Comparison of ENCODE assay signal across 8 cellular contexts in genomic region chr1:156499703-156500577, GRCh38. TPM values are rescaled to one million over a fixed set of nuclear protein-coding genes. Genes with fewer than 3 reads are reported as not detected.
A peak's percentile ranks its signal among the peaks of the same experiment; 100 is the strongest.
DNase-seq lines count a peak whose midpoint lies in the region; ATAC-seq and TF ChIP-seq lines count a peak whose summit lies in the region.

No MANE protein-coding gene starts in this region.

- peak; percentile 1 for ATAC-seq in GM18498 (IDR thresholded peaks at IDR 0.05; ENCODE audit: unreplicated experiment)
- no peak for ATAC-seq in GM18870 (IDR thresholded peaks at IDR 0.05; ENCODE audit: unreplicated experiment)

- DNase-seq in activated CD4-positive, alpha-beta memory T cell treated with anti-CD3 and anti-CD28 coated beads for 36 hours: peak; percentile 53
- DNase-seq in epithelial cell of esophagus (ENCODE audit: low read depth): peak; percentile 14
- DNase-seq in transverse colon: peak; percentile 67
- no peak for DNase-seq in GM19238 (ENCODE audit: insufficient read length, low spot score)

- WGBS in transverse colon (ENCODE audit: low coverage in 1 of 2), 2 donors: 1% methylated on average over 54 of the region's 58 CpGs; no CpG with 5 or more reads in 1 of the 2 donors

- peak overlapping the region; percentile 92 to 98 (median 93) for H3K27ac Mint-ChIP-seq in IgD-negative memory B cell
- peak overlapping the region; percentile 91 for H3K27ac Mint-ChIP-seq in activated CD4-positive, alpha-beta memory T cell treated with anti-CD3 and anti-CD28 coated beads for 36 hours

- in situ Hi-C loops in transverse colon (cut with MboI; ENCODE audit: low pct_ligation_motif_present in 1 of 4, low pct_unique_long_range_greater_than_20kb in 1 of 4, low sequenced_read_pairs in 3 of 4): loop anchor here in 1 of 4 donors (5.0 kb wide), 1 partner anchor 43 kb away; no protein-coding TSS in a partner anchor

- H3K27ac ChIP-seq in muscle layer of colon (ENCODE audit: low read depth, low read length) (peak overlapping the region; percentile 96), transverse colon (peak overlapping the region; percentile 99 to 100 (median 100))

- peaks cover 1% of the 10 kb centered on the region for H3K36me3 Mint-ChIP-seq in IgD-negative memory B cell
- no peaks in the 10 kb centered on the region for H3K36me3 Mint-ChIP-seq in activated CD4-positive, alpha-beta memory T cell treated with anti-CD3 and anti-CD28 coated beads for 36 hours

- CTCF ChIA-PET in activated CD4-positive, alpha-beta memory T cell treated with anti-CD3 and anti-CD28 coated beads for 36 hours (lab: Charles Lee): interaction anchor here (0.6 to 11.4 kb wide), 11 partner anchors 9 to 124 kb away, joined by 3 to 180 read pairs (median 7); partner anchors contain the start of gene NAXE

- H3K36me3 ChIP-seq in muscle layer of colon (ENCODE audit: insufficient read depth, low read length): peaks cover 5% of the 10 kb centered on the region
- H3K36me3 ChIP-seq in transverse colon: no peaks in the 10 kb centered on the region

- peaks cover 79% of the 10 kb centered on the region for H3K4me1 ChIP-seq in muscle layer of colon (ENCODE audit: insufficient read depth, low read length)
- H3K4me1 ChIP-seq in transverse colon: peaks cover 66 to 80% (median 76%) of the 10 kb centered on the region in 4 donors

- no peaks in the 10 kb centered on the region for H3K27me3 Mint-ChIP-seq in IgD-negative memory B cell
- H3K27me3 Mint-ChIP-seq in activated CD4-positive, alpha-beta memory T cell treated with anti-CD3 and anti-CD28 coated beads for 36 hours: no peaks in the 10 kb centered on the region

- no peak for TF ChIP-seq CTCF in epithelial cell of esophagus (IDR thresholded peaks at IDR 0.05; ENCODE audit: insufficient read depth, low read depth, low read length, missing control alignments)
- peak in 2 of 5 experiments; percentile 14 to 19 for TF ChIP-seq CTCF in transverse colon (IDR thresholded peaks at IDR 0.05)

- POLR2A ChIA-PET in activated CD4-positive, alpha-beta memory T cell treated with anti-CD3 and anti-CD28 coated beads for 36 hours (lab: Charles Lee): interaction anchor here (0.9 to 7.8 kb wide), 12 partner anchors 9 to 222 kb away, joined by 3 to 103 read pairs (median 6); partner anchors contain the start of gene NAXE

- H3K4me3 ChIP-seq in epithelial cell of esophagus (ENCODE audit: low read length) (peak overlapping the region; percentile 85), muscle layer of colon (ENCODE audit: low read depth in 1 of 2, low read length in 2 of 2) (peak overlapping the region; percentile 87 to 100), transverse colon (peak overlapping the region; percentile 84 to 98 (median 92))

- H3K9ac ChIP-seq in muscle layer of colon (ENCODE audit: low read length): peak overlapping the region; percentile 99

- peaks cover 53 to 65% (median 64%) of the 10 kb centered on the region in 3 donors for H3K4me1 Mint-ChIP-seq in IgD-negative memory B cell
- peaks cover 73% of the 10 kb centered on the region for H3K4me1 Mint-ChIP-seq in activated CD4-positive, alpha-beta memory T cell treated with anti-CD3 and anti-CD28 coated beads for 36 hours (ENCODE audit: low read depth)

- TF ChIP-seq POLR2A in transverse colon (IDR thresholded peaks at IDR 0.05): no peak

- H3K27me3 ChIP-seq in muscle layer of colon (ENCODE audit: control insufficient read depth in 1 of 2, insufficient read depth in 2 of 2, low read length in 2 of 2) (no peaks in the 10 kb centered on the region), transverse colon (no peaks in the 10 kb centered on the region)

- no peaks in the 10 kb centered on the region for H3K9me3 Mint-ChIP-seq in IgD-negative memory B cell
- H3K9me3 Mint-ChIP-seq in activated CD4-positive, alpha-beta memory T cell treated with anti-CD3 and anti-CD28 coated beads for 36 hours: no peaks in the 10 kb centered on the region

- H3K4me3 Mint-ChIP-seq in IgD-negative memory B cell: peak overlapping the region; percentile 80 to 96 (median 92)
- H3K4me3 Mint-ChIP-seq in activated CD4-positive, alpha-beta memory T cell treated with anti-CD3 and anti-CD28 coated beads for 36 hours: peak overlapping the region; percentile 92

- intact Hi-C loops in activated CD4-positive, alpha-beta memory T cell treated with anti-CD3 and anti-CD28 coated beads for 36 hours (cut with micrococcal nuclease): loop anchor here (1.0 to 10.0 kb wide), 6 partner anchors 11 to 405 kb away; partner anchors contain the start of genes CCT3, GPATCH4, IQGAP3 and PMF1
- intact Hi-C loops in transverse colon (cut with DNase I; ENCODE audit: low total_unique reads): no loop called here

- no peak for TF ChIP-seq EP300 in transverse colon (IDR thresholded peaks at IDR 0.05; ENCODE audit: low read depth)

- H3K9me3 ChIP-seq in muscle layer of colon (ENCODE audit: low read length) (no peaks in the 10 kb centered on the region), transverse colon (no peaks in the 10 kb centered on the region)

RNA-seq across cellular contexts. Expression of gene MEF2D, which starts 0.6 kb away (rescaled TPM):
- polyA plus RNA-seq in IgD-negative memory B cell: 16.2 TPM
- total RNA-seq in activated CD4-positive, alpha-beta memory T cell treated with anti-CD3 and anti-CD28 coated beads for 36 hours: 10 to 100 TPM; 35.9 to 39.7 TPM
- total RNA-seq in transverse colon: 100 to 1,000 TPM in 1 of 4 donors, 10 to 100 TPM in 3; 26.1 to 200 (median 85.7) TPM
